1 cellular context compared by ENCODE assay signal in the genomic region with DNA sequence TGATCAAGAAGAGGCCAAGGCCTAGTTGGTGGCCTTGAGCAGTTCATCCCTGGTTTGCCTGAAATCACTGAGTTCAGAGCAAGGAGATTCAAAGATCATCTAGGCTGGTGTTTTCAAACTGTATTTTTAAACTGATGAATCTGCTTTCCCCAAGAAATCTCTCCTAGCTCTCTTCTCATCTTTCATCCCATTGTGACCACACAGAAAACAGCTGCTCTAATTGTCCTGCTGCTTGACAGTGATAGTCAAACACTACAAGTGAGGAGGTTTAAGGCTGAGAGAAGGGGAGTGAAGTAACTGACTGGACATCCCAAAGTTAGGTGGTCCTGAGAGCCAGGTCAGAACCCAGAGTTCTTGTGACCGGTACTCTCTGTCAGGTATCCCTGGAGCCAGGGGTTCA.
TF ChIP-seq lines count a peak whose summit lies in the region.

No MANE protein-coding gene starts in this region.

TF ChIP-seq in H1, 55 proteins besides CTCF, POLR2A, EP300 and RAD21:
- no peak for TF ChIP-seq RFX5 (IDR thresholded peaks at IDR 0.05; ENCODE audit: borderline replicate concordance, low read depth, low read length)
- TF ChIP-seq SIRT6 (IDR thresholded peaks at IDR 0.05; ENCODE audit: low read length), result no peak
- no peak for TF ChIP-seq EZH2 (IDR thresholded peaks at IDR 0.05; ENCODE audit: low read depth, low read length, severe bottlenecking)
- TF ChIP-seq NANOG (IDR thresholded peaks at IDR 0.05; ENCODE audit: insufficient read depth, low read depth, low read length, poor library complexity, severe bottlenecking), result no peak
- TF ChIP-seq CBX5 (IDR thresholded peaks at IDR 0.05; ENCODE audit: low read depth, low read length), result no peak
- no peak for TF ChIP-seq NRF1 (IDR thresholded peaks at IDR 0.05; ENCODE audit: low read depth, low read length)
- no peak for TF ChIP-seq POU5F1 (IDR thresholded peaks at IDR 0.05; ENCODE audit: low read depth, low read length)
- TF ChIP-seq CHD1 (IDR thresholded peaks at IDR 0.05; ENCODE audit: low read depth, low read length), result no peak
- no peak for TF ChIP-seq CBX8 (IDR thresholded peaks at IDR 0.05; ENCODE audit: borderline replicate concordance, low read depth, low read length)
- no peak for TF ChIP-seq RXRA (IDR thresholded peaks at IDR 0.05; ENCODE audit: insufficient read depth, low read depth, low read length)
- TF ChIP-seq MAFK (IDR thresholded peaks at IDR 0.05; ENCODE audit: low read depth, low read length), result no peak
- no peak for TF ChIP-seq GTF2F1 (IDR thresholded peaks at IDR 0.05; ENCODE audit: borderline replicate concordance, low read depth, low read length)
